Comparison of ENCODE assay signal across 22 cellular contexts in the genomic region with DNA sequence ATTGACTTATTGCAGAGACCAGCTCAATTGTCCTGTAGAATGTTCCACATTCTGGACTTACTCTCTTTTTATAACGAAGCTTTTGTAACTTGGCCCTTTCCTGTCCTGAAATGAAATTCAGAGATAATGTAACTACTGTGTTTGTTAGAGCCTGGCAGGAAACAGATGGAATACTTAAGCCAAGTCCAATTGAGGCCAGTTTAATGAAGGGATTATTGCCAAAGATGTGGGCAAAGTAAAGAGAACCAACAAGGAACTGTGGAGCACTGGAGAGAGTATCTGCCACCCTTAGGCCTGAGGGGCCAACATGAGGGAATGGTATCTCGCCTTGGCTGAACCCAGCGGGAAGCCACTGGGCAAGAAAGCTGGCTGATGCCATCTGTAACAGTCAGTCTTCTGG. TPM values are rescaled to one million over a fixed set of nuclear protein-coding genes. Genes with fewer than 3 reads are reported as not detected.
DNase-seq lines count a peak whose midpoint lies in the region; ATAC-seq, FAIRE-seq and TF ChIP-seq lines count a peak whose summit lies in the region.
"Had no signal": no experiment of that assay in that cellular context is flagged by ENCODE, and none has a peak within 500 bp of the region (broad histone marks: within the 10 kb centered on the region; RNA-seq: fewer than 3 reads in every experiment).

No MANE protein-coding gene starts in this region.

- H3K9me3 Mint-ChIP-seq in MCF 10A (ENCODE audit: unreplicated experiment) = peaks cover 5% of the 10 kb centered on the region
- H3K9me3 Mint-ChIP-seq in brain = peaks cover 0 to 3% (median 3%) of the 10 kb centered on the region in 5 experiments
- H3K9me3 Mint-ChIP-seq: activated naive CD4-positive, alpha-beta T cell treated with anti-CD3 and anti-CD28 coated beads, Interleukin-2, amount 10 ng/mL, durations not matched to agents 7 days and 5 days; activated T-helper 1 cell treated with anti-CD3 and anti-CD28 coated beads, Interleukin-12 subunit alpha, Interleukin-12 subunit beta, Interleukin-2, Interleukin-4 antibody, amounts not matched to agents 30 ng/mL and 10 ng/mL and 1 ng/mL, durations not matched to agents 14 hours and 24 hours and 36 hours; CD8-positive, alpha-beta memory T cell; type B pancreatic cell had no signal

- H3K4me3 ChIP-seq in breast epithelium (no peak overlapping the region), keratinocyte (ENCODE audit: control insufficient read depth in 2 of 3, extremely low read depth in 1 of 3, insufficient read depth in 2 of 3, low read depth in 1 of 3, low read length in 3 of 3) (no peak overlapping the region), ovary (no peak overlapping the region)
- H3K4me3 ChIP-seq: colonic mucosa, GM12878, lower lobe of right lung, skin epidermis had no signal

- no peaks in the 10 kb centered on the region for H3K9me3 ChIP-seq in breast epithelium
- no peaks in the 10 kb centered on the region for H3K9me3 ChIP-seq in keratinocyte (ENCODE audit: control insufficient read depth, low read depth, low read length)
- no peaks in the 10 kb centered on the region for H3K9me3 ChIP-seq in ovary
- H3K9me3 ChIP-seq: colonic mucosa, lower lobe of right lung had no signal

- H4K20me1 ChIP-seq in keratinocyte (ENCODE audit: control insufficient read depth, extremely low read depth, insufficient read depth, low read length) = no peaks in the 10 kb centered on the region

- TF ChIP-seq CTCF in breast epithelium (IDR thresholded peaks at IDR 0.05) = no peak
- no peak for TF ChIP-seq CTCF in MCF 10A (IDR thresholded peaks at IDR 0.05; ENCODE audit: unreplicated experiment)
- no peak for TF ChIP-seq CTCF in brain (conservative IDR thresholded peaks at IDR 0.05)
- no peak for TF ChIP-seq CTCF in keratinocyte (optimal IDR thresholded peaks at IDR 0.05 in 1 of 3, IDR thresholded peaks at IDR 0.05 in 1 of 3, conservative IDR thresholded peaks at IDR 0.05 in 1 of 3; ENCODE audit: extremely low read depth in 1 of 3, insufficient read depth in 2 of 3, low read length in 3 of 3)
- no peak for TF ChIP-seq CTCF in ovary (IDR thresholded peaks at IDR 0.05)

- H3K9ac ChIP-seq in keratinocyte (ENCODE audit: control insufficient read depth, extremely low read depth, insufficient read depth, low read length) = no peak overlapping the region

- no peak overlapping the region for H3K4me2 ChIP-seq in keratinocyte (ENCODE audit: control insufficient read depth, extremely low read depth, insufficient read depth, low read depth, low read length)

- BruUV-seq in MCF 10A (replicated peaks; lab: Mats Ljungman, UMichigan) = no TSS peak

- FAIRE-seq in keratinocyte (lab: Jason Lieb, UNC) = no peak
- FAIRE-seq: GM12878, kidney had no signal

- H3K27ac ChIP-seq in breast epithelium (peak overlapping the region; percentile 64 to 67), keratinocyte (ENCODE audit: control insufficient read depth, insufficient read depth, low read length) (peak overlapping the region; percentile 49), ovary (no peak overlapping the region)
- H3K27ac ChIP-seq: colonic mucosa, lower lobe of right lung had no signal

- H3K4me3 Mint-ChIP-seq in MCF 10A (ENCODE audit: unreplicated experiment) = no peak overlapping the region
- peak overlapping the region in 1 of 5 experiments; percentile 6 for H3K4me3 Mint-ChIP-seq in brain
- H3K4me3 Mint-ChIP-seq: activated naive CD4-positive, alpha-beta T cell treated with anti-CD3 and anti-CD28 coated beads, Interleukin-2, amount 10 ng/mL, durations not matched to agents 7 days and 5 days; activated T-helper 1 cell treated with anti-CD3 and anti-CD28 coated beads, Interleukin-12 subunit alpha, Interleukin-12 subunit beta, Interleukin-2, Interleukin-4 antibody, amounts not matched to agents 30 ng/mL and 10 ng/mL and 1 ng/mL, durations not matched to agents 14 hours and 24 hours and 36 hours; CD8-positive, alpha-beta memory T cell had no signal

- no peak overlapping the region for H2AFZ ChIP-seq in keratinocyte (ENCODE audit: control insufficient read depth, low read length)

- peaks cover 0 to 4% of the 10 kb centered on the region in 2 donors for H3K4me1 ChIP-seq in breast epithelium
- H3K4me1 ChIP-seq in keratinocyte (ENCODE audit: control insufficient read depth, extremely low read depth, insufficient read depth, low read length) = peaks cover 33% of the 10 kb centered on the region
- no peaks in the 10 kb centered on the region for H3K4me1 ChIP-seq in ovary (ENCODE audit: insufficient read depth)
- H3K4me1 ChIP-seq: colonic mucosa, lower lobe of right lung had no signal

- CTCF ChIA-PET in MCF 10A (lab: Yijun Ruan, JAX) = interaction anchor here (0.6 to 1.3 kb wide), 5 partner anchors 8 to 85 kb away, joined by 3 to 7 read pairs (median 4); no protein-coding TSS in a partner anchor

- DNase-seq in breast epithelium (ENCODE audit: low spot score in 2 of 2) (peak in 1 of 2 donors; percentile 58), MCF 10A (ENCODE audit: unreplicated experiment) (no peak), keratinocyte (ENCODE audit: low read depth, low spot score) (no peak), GM03348 (ENCODE audit: low spot score) (no peak), ovary (no peak)
- DNase-seq in activated CD4-positive, alpha-beta T cell treated with anti-CD3 and anti-CD28 coated beads for 4 hours = no peak
- DNase-seq: activated CD4-positive, alpha-beta T cell treated with anti-CD3 and anti-CD28 coated beads, Interleukin-2, amount 50 U/mL, for 4 hours; activated naive CD4-positive, alpha-beta T cell treated with anti-CD3 and anti-CD28 coated beads, Interleukin-2, amount 10 ng/mL, durations not matched to agents 7 days and 5 days; AML-193; amniotic stem cell; CD8-positive, alpha-beta memory T cell; colonic mucosa; glutamatergic neuron; kidney; lower lobe of right lung; NCI-H1436 treated with DMSO at 0.1 percent for 48 hours had no signal

- H3K9me1 ChIP-seq in keratinocyte (ENCODE audit: control insufficient read depth, extremely low read depth, insufficient read depth, low read length) = no peaks in the 10 kb centered on the region

- H3K36me3 ChIP-seq in breast epithelium = no peaks in the 10 kb centered on the region
- no peaks in the 10 kb centered on the region for H3K36me3 ChIP-seq in keratinocyte (ENCODE audit: control insufficient read depth in 2 of 2, extremely low read depth in 1 of 2, insufficient read depth in 2 of 2, low read length in 2 of 2)
- no peaks in the 10 kb centered on the region for H3K36me3 ChIP-seq in ovary
- H3K36me3 ChIP-seq: colonic mucosa, lower lobe of right lung had no signal

- H3K27me3 Mint-ChIP-seq in MCF 10A (ENCODE audit: insufficient read depth, unreplicated experiment) (no peaks in the 10 kb centered on the region), brain (no peaks in the 10 kb centered on the region)
- H3K27me3 Mint-ChIP-seq: type B pancreatic cell had no signal

- dilution Hi-C loops in keratinocyte (cut with MboI; ENCODE audit: extremely low pct_ligation_motif_present, low sequenced_read_pairs) = no loop called here

- H3K36me3 Mint-ChIP-seq in MCF 10A (ENCODE audit: insufficient read depth, unreplicated experiment) (no peaks in the 10 kb centered on the region), brain (no peaks in the 10 kb centered on the region)
- H3K36me3 Mint-ChIP-seq: activated naive CD4-positive, alpha-beta T cell treated with anti-CD3 and anti-CD28 coated beads, Interleukin-2, amount 10 ng/mL, durations not matched to agents 7 days and 5 days; CD8-positive, alpha-beta memory T cell; type B pancreatic cell had no signal

- H3K27me3 ChIP-seq in breast epithelium = no peaks in the 10 kb centered on the region
- no peaks in the 10 kb centered on the region for H3K27me3 ChIP-seq in keratinocyte (ENCODE audit: control insufficient read depth, extremely low read depth, insufficient read depth, low read length)
- no peaks in the 10 kb centered on the region for H3K27me3 ChIP-seq in ovary
- H3K27me3 ChIP-seq: colonic mucosa had no signal

- no peaks in the 10 kb centered on the region for H3K79me2 ChIP-seq in keratinocyte (ENCODE audit: control insufficient read depth, insufficient read depth, low read length)

- TF ChIP-seq EP300 in ovary (IDR thresholded peaks at IDR 0.05) = no peak

- intact Hi-C loops in breast epithelium (cut with DNase I; ENCODE audit: low total_unique reads) = no loop called here
- intact Hi-C loops in MCF 10A (cut with micrococcal nuclease) = no loop called here
- intact Hi-C loops in ovary (cut with DNase I) = no loop called here

- ATAC-seq in GM18858 (IDR thresholded peaks at IDR 0.05; ENCODE audit: unreplicated experiment) = no peak
- ATAC-seq: GM12878 had no signal

- TF ChIP-seq POLR2A in breast epithelium (IDR thresholded peaks at IDR 0.05) = no peak
- no peak for TF ChIP-seq POLR2A in ovary (IDR thresholded peaks at IDR 0.05)

- H3K4me1 Mint-ChIP-seq in MCF 10A (ENCODE audit: insufficient read depth, unreplicated experiment) (peaks cover 5% of the 10 kb centered on the region), brain (peaks cover 7% of the 10 kb centered on the region)
- H3K4me1 Mint-ChIP-seq: activated naive CD4-positive, alpha-beta T cell treated with anti-CD3 and anti-CD28 coated beads, Interleukin-2, amount 10 ng/mL, durations not matched to agents 7 days and 5 days; CD8-positive, alpha-beta memory T cell had no signal

- WGBS in ovary, 3 donors = 70 to 73% (median 71%) methylated on average over 3 of the region's 3 CpGs

- POLR2A ChIA-PET in MCF 10A (lab: Yijun Ruan, JAX) = interaction anchor here (0.7 to 0.9 kb wide), 2 partner anchors 38 to 52 kb away, joined by 3 read pairs; a partner anchor contains a TSS

- H3K27ac Mint-ChIP-seq in MCF 10A (ENCODE audit: low read depth, unreplicated experiment) (no peak overlapping the region), brain (peak overlapping the region in 4 of 5 experiments; percentile 18 to 70 (median 52))
- H3K27ac Mint-ChIP-seq: activated naive CD4-positive, alpha-beta T cell treated with anti-CD3 and anti-CD28 coated beads, Interleukin-2, amount 10 ng/mL, durations not matched to agents 7 days and 5 days; activated T-helper 1 cell treated with anti-CD3 and anti-CD28 coated beads, Interleukin-12 subunit alpha, Interleukin-12 subunit beta, Interleukin-2, Interleukin-4 antibody, amounts not matched to agents 30 ng/mL and 10 ng/mL and 1 ng/mL, durations not matched to agents 14 hours and 24 hours and 36 hours had no signal

RNA-seq across cellular contexts. Expression of a gene that starts 32.9 kb away (rescaled TPM):
- total RNA-seq in breast epithelium (10 to 100 TPM in 1 of 3 donors, 1 to 10 TPM in 2; 3.0 to 61.5 (median 7.9) TPM), MCF 10A (2022) (49.1 and 52.9 TPM in 2 replicates), ovary (100 to 1,000 TPM in 1 of 7 donors, 1 to 10 TPM in 6; 1.9 to 121 (median 3.6) TPM)
- polyA plus RNA-seq in brain (ENCODE audit: insufficient read depth, low read depth, low replicate concordance) (20.9 TPM), keratinocyte (50.1 to 62.5 TPM (median 57.0 TPM) in 3 replicates), ovary (1 to 10 TPM; 3.6 to 6.2 TPM)
- polyA plus RNA-seq in keratinocyte (2011; ENCODE audit: low read depth) = 12.6 TPM
- 27.3 and 32.3 TPM in 2 replicates for polyA plus RNA-seq in keratinocyte (2011; cell fraction: cytosol; rRNA removed)
- polyA plus RNA-seq in keratinocyte (2011; cell fraction: nucleus; rRNA removed) = 199 and 235 TPM in 2 replicates
- 33.2 and 47.8 TPM in 2 replicates for polyA plus RNA-seq in keratinocyte (2012; ENCODE audit: low replicate concordance)
- polyA minus RNA-seq in keratinocyte = 59.1 to 118 TPM (median 79.8 TPM) in 3 replicates
- 25.9 TPM for polyA minus RNA-seq in keratinocyte (2011; cell fraction: cytosol; rRNA and poly(A)+ RNA removed)
- polyA minus RNA-seq in keratinocyte (2011; cell fraction: nucleus; rRNA and poly(A)+ RNA removed) = 60.7 and 73.3 TPM in 2 replicates

RNA-seq across cellular contexts. Expression of a gene that starts 52.7 kb away (rescaled TPM):
- total RNA-seq in breast epithelium = 100 to 1,000 TPM; 244 to 285 (median 244) TPM
- 297 and 339 TPM in 2 replicates for total RNA-seq in MCF 10A (2022)
- 188 TPM for polyA plus RNA-seq in brain (ENCODE audit: insufficient read depth, low read depth, low replicate concordance)
- 891 to 1,048 TPM (median 959 TPM) in 3 replicates for polyA plus RNA-seq in keratinocyte
- 326 TPM for polyA plus RNA-seq in keratinocyte (2011; ENCODE audit: low read depth)
- polyA plus RNA-seq in keratinocyte (2011; cell fraction: cytosol; rRNA removed) = 709 and 1,075 TPM in 2 replicates
- 719 and 800 TPM in 2 replicates for polyA plus RNA-seq in keratinocyte (2011; cell fraction: nucleus; rRNA removed)
- polyA plus RNA-seq in keratinocyte (2012; ENCODE audit: low replicate concordance) = 341 and 764 TPM in 2 replicates
- polyA minus RNA-seq in keratinocyte = 321 to 717 TPM (median 599 TPM) in 3 replicates
- 500 TPM for polyA minus RNA-seq in keratinocyte (2011; cell fraction: cytosol; rRNA and poly(A)+ RNA removed)
- 428 and 621 TPM in 2 replicates for polyA minus RNA-seq in keratinocyte (2011; cell fraction: nucleus; rRNA and poly(A)+ RNA removed)
- total RNA-seq in ovary = 100 to 1,000 TPM in 5 of 7 donors, 10 to 100 TPM in 2; 76.8 to 257 (median 194) TPM
- polyA plus RNA-seq in ovary = 100 to 1,000 TPM; 110 to 325 TPM

Comparison
In these comparisons a context has a peak if more than half of its experiments do, and no peak if none do; other contexts are left out.
1. H3K27ac ChIP-seq: peak in breast epithelium (2 of 2) and keratinocyte (single experiment); none in ovary (0 of 2).